ENCODE assay signal across 11 cellular contexts in genomic region chr9:88660611-88661010, GRCh38.
A peak's percentile ranks its signal among the peaks of the same experiment; 100 is the strongest.
DNase-seq lines count a peak whose midpoint lies in the region; ATAC-seq and TF ChIP-seq lines count a peak whose summit lies in the region.
"Had no signal": no experiment of that assay in that cellular context is flagged by ENCODE, and none has a peak within 500 bp of the region (broad histone marks: within the 10 kb centered on the region; RNA-seq: fewer than 3 reads in every experiment).

No MANE protein-coding gene starts in this region.

- no peak for ATAC-seq in activated CD4-positive, alpha-beta T cell treated with anti-CD3 and anti-CD28 coated beads for 36 hours
- no peak for ATAC-seq in HG03175 (IDR thresholded peaks at IDR 0.05; ENCODE audit: unreplicated experiment)

- peaks cover 8% of the 10 kb centered on the region for H3K27me3 Mint-ChIP-seq in activated CD4-positive, alpha-beta T cell treated with anti-CD3 and anti-CD28 coated beads for 36 hours
- H3K27me3 Mint-ChIP-seq in activated CD4-positive, alpha-beta T cell treated with anti-CD3 and anti-CD28 coated beads, Interleukin-2, amount 10 ng/mL, durations not matched to agents 7 days and 5 days: peaks cover 11% of the 10 kb centered on the region
- peaks cover under 1% of the 10 kb centered on the region for H3K27me3 Mint-ChIP-seq in endodermal cell (ENCODE audit: insufficient read depth)
- H3K27me3 Mint-ChIP-seq: CD4-positive, CD25-positive, alpha-beta regulatory T cell had no signal

- H3K4me1 Mint-ChIP-seq in activated CD4-positive, alpha-beta T cell treated with anti-CD3 and anti-CD28 coated beads for 36 hours: no peaks in the 10 kb centered on the region
- H3K4me1 Mint-ChIP-seq in activated CD4-positive, alpha-beta T cell treated with anti-CD3 and anti-CD28 coated beads, Interleukin-2, amount 10 ng/mL, durations not matched to agents 7 days and 5 days: no peaks in the 10 kb centered on the region
- H3K4me1 Mint-ChIP-seq in endodermal cell: peaks cover 2% of the 10 kb centered on the region
- H3K4me1 Mint-ChIP-seq: CD4-positive, CD25-positive, alpha-beta regulatory T cell had no signal

- H3K27me3 ChIP-seq in endodermal cell (ENCODE audit: control insufficient read depth, insufficient read depth, low read length, poor library complexity, severe bottlenecking): no peaks in the 10 kb centered on the region
- H3K27me3 ChIP-seq in MG63: no peaks in the 10 kb centered on the region
- H3K27me3 ChIP-seq: vagina had no signal

- peak; percentile 83 for TF ChIP-seq CTCF in endodermal cell (conservative IDR thresholded peaks at IDR 0.05)

- CTCF ChIA-PET in activated CD4-positive, alpha-beta T cell treated with anti-CD3 and anti-CD28 coated beads for 36 hours (lab: Charles Lee): interaction anchor here (0.5 to 1.1 kb wide), 6 partner anchors 9 to 617 kb away, joined by 3 to 5 read pairs (median 3); no protein-coding TSS in a partner anchor
- CTCF ChIA-PET in activated CD4-positive, alpha-beta T cell treated with anti-CD3 and anti-CD28 coated beads, Interleukin-2, amount 10 ng/mL, durations not matched to agents 7 days and 5 days (lab: Charles Lee): no interaction called here

- H3K4me1 ChIP-seq in endodermal cell (ENCODE audit: control insufficient read depth, insufficient read depth, low read length): no peaks in the 10 kb centered on the region

- no peak overlapping the region for H3K27ac ChIP-seq in endodermal cell (ENCODE audit: low read depth, low read length)
- H3K27ac ChIP-seq: vagina had no signal

- intact Hi-C loops in activated CD4-positive, alpha-beta T cell treated with anti-CD3 and anti-CD28 coated beads for 36 hours (cut with DNase I, micrococcal nuclease): loop anchor here (1.0 to 10.0 kb wide), 3 partner anchors 82 to 344 kb away; no protein-coding TSS in a partner anchor

- no peaks in the 10 kb centered on the region for H3K9me3 Mint-ChIP-seq in activated CD4-positive, alpha-beta T cell treated with anti-CD3 and anti-CD28 coated beads for 36 hours (ENCODE audit: low read depth)
- no peaks in the 10 kb centered on the region for H3K9me3 Mint-ChIP-seq in activated CD4-positive, alpha-beta T cell treated with anti-CD3 and anti-CD28 coated beads, Interleukin-2, amount 10 ng/mL, durations not matched to agents 7 days and 5 days
- peaks cover 4% of the 10 kb centered on the region for H3K9me3 Mint-ChIP-seq in endodermal cell

- DNase-seq in activated CD4-positive, alpha-beta T cell treated with anti-CD3 and anti-CD28 coated beads for 36 hours: peak; percentile 38
- no peak for DNase-seq in activated CD4-positive, alpha-beta T cell treated with anti-CD3 and anti-CD28 coated beads, Interleukin-2, amount 10 ng/mL, durations not matched to agents 7 days and 5 days
- DNase-seq in NAMALWA (ENCODE audit: low spot score) (peak; percentile 46), endodermal cell (peak; percentile 85), renal cortical epithelial cell (ENCODE audit: low read depth) (peak; percentile 48), MG63 (no peak)
- no peak for DNase-seq in activated CD4-positive, CD25-positive, alpha-beta regulatory T cell (lab: John Stamatoyannopoulos, UW)
- DNase-seq: SW 1271 had no signal

- H3K4me3 Mint-ChIP-seq in activated CD4-positive, alpha-beta T cell treated with anti-CD3 and anti-CD28 coated beads for 36 hours: no peak overlapping the region
- no peak overlapping the region for H3K4me3 Mint-ChIP-seq in activated CD4-positive, alpha-beta T cell treated with anti-CD3 and anti-CD28 coated beads, Interleukin-2, amount 10 ng/mL, durations not matched to agents 7 days and 5 days
- H3K4me3 Mint-ChIP-seq in endodermal cell: no peak overlapping the region
- H3K4me3 Mint-ChIP-seq: CD4-positive, CD25-positive, alpha-beta regulatory T cell had no signal

- no peaks in the 10 kb centered on the region for H3K36me3 Mint-ChIP-seq in activated CD4-positive, alpha-beta T cell treated with anti-CD3 and anti-CD28 coated beads for 36 hours (ENCODE audit: low read depth)
- no peaks in the 10 kb centered on the region for H3K36me3 Mint-ChIP-seq in activated CD4-positive, alpha-beta T cell treated with anti-CD3 and anti-CD28 coated beads, Interleukin-2, amount 10 ng/mL, durations not matched to agents 7 days and 5 days (ENCODE audit: low read depth)
- no peaks in the 10 kb centered on the region for H3K36me3 Mint-ChIP-seq in endodermal cell (ENCODE audit: low read depth)
- H3K36me3 Mint-ChIP-seq: CD4-positive, CD25-positive, alpha-beta regulatory T cell had no signal

- H3K27ac Mint-ChIP-seq in activated CD4-positive, alpha-beta T cell treated with anti-CD3 and anti-CD28 coated beads for 36 hours: no peak overlapping the region
- H3K27ac Mint-ChIP-seq in activated CD4-positive, alpha-beta T cell treated with anti-CD3 and anti-CD28 coated beads, Interleukin-2, amount 10 ng/mL, durations not matched to agents 7 days and 5 days: no peak overlapping the region
- H3K27ac Mint-ChIP-seq in endodermal cell: no peak overlapping the region
- H3K27ac Mint-ChIP-seq: CD4-positive, CD25-positive, alpha-beta regulatory T cell had no signal

- H3K36me3 ChIP-seq in endodermal cell (ENCODE audit: control insufficient read depth, insufficient read depth, low read length) (no peaks in the 10 kb centered on the region), MG63 (no peaks in the 10 kb centered on the region)
- H3K36me3 ChIP-seq: vagina had no signal

- H3K9me3 ChIP-seq in endodermal cell (ENCODE audit: control insufficient read depth, low read length): peaks cover 11% of the 10 kb centered on the region
- 0 out of 2 replicates have a peak, but pooled peaks cover 3% of the 10 kb centered on the region for H3K9me3 ChIP-seq in MG63
- H3K9me3 ChIP-seq: vagina had no signal

- H3K4me3 ChIP-seq in endodermal cell (ENCODE audit: low read length) (no peak overlapping the region), MG63 (no peak overlapping the region)
- H3K4me3 ChIP-seq: vagina had no signal

- POLR2A ChIA-PET in activated CD4-positive, alpha-beta T cell treated with anti-CD3 and anti-CD28 coated beads for 36 hours (lab: Charles Lee): no interaction called here
- POLR2A ChIA-PET in activated CD4-positive, alpha-beta T cell treated with anti-CD3 and anti-CD28 coated beads, Interleukin-2, amount 10 ng/mL, durations not matched to agents 7 days and 5 days (lab: Charles Lee): no interaction called here

- 20 to 36% methylated on average over 1 of the region's 1 CpG for WGBS in endodermal cell (ENCODE audit: insufficient coverage in 1 of 2, insufficient read length in 1 of 2), 2 experiments

- no peak overlapping the region for H3K9ac ChIP-seq in endodermal cell (ENCODE audit: extremely low read depth, low read length, poor library complexity, severe bottlenecking)

Comparison
In these comparisons a context has a peak if more than half of its experiments do, and no peak if none do; other contexts are left out.
1. DNase-seq: peak in activated CD4-positive, alpha-beta T cell treated with anti-CD3 and anti-CD28 coated beads for 36 hours (single experiment), NAMALWA (single experiment), endodermal cell (single experiment) and renal cortical epithelial cell (single experiment); none in activated CD4-positive, alpha-beta T cell treated with anti-CD3 and anti-CD28 coated beads, Interleukin-2, amount 10 ng/mL, durations not matched to agents 7 days and 5 days (single experiment), activated CD4-positive, CD25-positive, alpha-beta regulatory T cell (0 of 4) and MG63 (single experiment).